Comparison of ENCODE assay signal across 8 cellular contexts in the genomic region with DNA sequence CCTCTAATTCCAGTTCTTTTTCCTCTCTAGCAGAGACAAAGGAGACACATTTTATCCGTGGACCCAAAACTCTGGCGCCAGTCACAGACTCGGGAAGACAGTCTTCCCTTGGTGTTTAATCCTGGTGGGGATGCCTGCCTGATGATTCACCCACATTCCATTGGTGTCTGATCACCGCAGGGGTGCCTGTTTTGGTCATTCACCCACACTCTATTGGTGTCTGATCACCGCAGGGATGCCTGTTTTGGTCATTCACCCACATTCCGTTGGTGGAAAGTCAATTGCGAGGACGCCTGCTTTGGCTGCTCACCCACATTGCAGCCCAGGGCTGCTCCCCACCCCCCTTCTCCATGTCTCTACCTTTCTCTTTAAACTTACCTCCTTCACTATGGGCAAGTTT. TPM values are rescaled to one million over a fixed set of nuclear protein-coding genes. Genes with fewer than 3 reads are reported as not detected.
DNase-seq lines count a peak whose midpoint lies in the region; ATAC-seq and TF ChIP-seq lines count a peak whose summit lies in the region.
"Not testable (repeated sequence)": the region's sequence is repeated elsewhere in the genome, so short reads cannot be mapped to it uniquely, and the experiment has no call there.

No MANE protein-coding gene starts in this region.

- H3K4me2 ChIP-seq in skeletal muscle satellite cell (ENCODE audit: low read length) = peak overlapping the region; percentile 49

- intact Hi-C loops in Caco-2 (cut with micrococcal nuclease; ENCODE audit: unreplicated experiment); MCF 10A (cut with micrococcal nuclease): not testable (repeated sequence)

- not testable (repeated sequence) for H3K9me3 Mint-ChIP-seq in Caco-2 (ENCODE audit: unreplicated experiment); MCF 10A (ENCODE audit: unreplicated experiment)

- not testable (repeated sequence) for H3K36me3 Mint-ChIP-seq in Caco-2 (ENCODE audit: insufficient read depth, unreplicated experiment); MCF 10A (ENCODE audit: insufficient read depth, unreplicated experiment)

- H3K9me3 ChIP-seq in Caco-2; skeletal muscle satellite cell (replicated peaks; ENCODE audit: low read length): not testable (repeated sequence)

- CTCF ChIA-PET in Caco-2 (lab: Charles Lee); MCF 10A (lab: Yijun Ruan, JAX): not testable (repeated sequence)

- not testable (repeated sequence) for H3K4me3 ChIP-seq in Caco-2 (ENCODE audit: low read depth, low read length); fibroblast of mammary gland (ENCODE audit: control insufficient read depth, low read depth, low read length)
- H3K4me3 ChIP-seq in skeletal muscle satellite cell (ENCODE audit: low read length) = peak overlapping the region; percentile 38

- ATAC-seq in SK-N-SH treated with all-trans-retinoic acid at 6 μM for 48 hours = peak; percentile 99

- H3K27me3 Mint-ChIP-seq in Caco-2 (ENCODE audit: insufficient read depth, unreplicated experiment); MCF 10A (ENCODE audit: insufficient read depth, unreplicated experiment): not testable (repeated sequence)

- POLR2A ChIA-PET in Caco-2 (lab: Charles Lee); MCF 10A (lab: Yijun Ruan, JAX): not testable (repeated sequence)

- H3K4me1 Mint-ChIP-seq in Caco-2 (ENCODE audit: low read depth, unreplicated experiment); MCF 10A (ENCODE audit: insufficient read depth, unreplicated experiment): not testable (repeated sequence)

- H3K27ac Mint-ChIP-seq in Caco-2 (ENCODE audit: unreplicated experiment) = peak overlapping the region; percentile 50
- H3K27ac Mint-ChIP-seq in MCF 10A (ENCODE audit: low read depth, unreplicated experiment) = not testable (repeated sequence)

- not testable (repeated sequence) for BruUV-seq in Caco-2 (replicated peaks; lab: Mats Ljungman, UMichigan); MCF 10A (replicated peaks; lab: Mats Ljungman, UMichigan)

- H3K27me3 ChIP-seq in Caco-2 (replicated peaks; ENCODE audit: control insufficient read depth, insufficient read depth, low read length); skeletal muscle satellite cell (ENCODE audit: control insufficient read depth, insufficient read depth, low read length): not testable (repeated sequence)

- DNase-seq in Caco-2 (peak; percentile 26 to 59), HCEC 1CT (peak; percentile 92), M059J (ENCODE audit: low read depth) (peak; percentile 97), MCF 10A (ENCODE audit: unreplicated experiment) (peak; percentile 83), fibroblast of mammary gland (ENCODE audit: low read depth) (peak; percentile 82), kidney tubule cell (ENCODE audit: low spot score) (peak; percentile 96)

- not testable (repeated sequence) for H3K4me3 Mint-ChIP-seq in Caco-2 (ENCODE audit: unreplicated experiment); MCF 10A (ENCODE audit: unreplicated experiment)

- peak overlapping the region; percentile 57 for H3K9ac ChIP-seq in skeletal muscle satellite cell (ENCODE audit: low read depth, low read length)

- H3K36me3 ChIP-seq in Caco-2 (ENCODE audit: control insufficient read depth, insufficient read depth, low read length); skeletal muscle satellite cell (ENCODE audit: insufficient read depth, low read length): not testable (repeated sequence)

- not testable (repeated sequence) for H3K4me1 ChIP-seq in Caco-2
- peaks cover 18% of the 10 kb centered on the region for H3K4me1 ChIP-seq in skeletal muscle satellite cell (ENCODE audit: control insufficient read depth, insufficient read depth, low read length)

- not testable (repeated sequence) for TF ChIP-seq CTCF in Caco-2 (IDR thresholded peaks at IDR 0.05; ENCODE audit: insufficient read depth in 1 of 2, low read depth in 1 of 2, low read length in 1 of 2, severe bottlenecking in 1 of 2, unreplicated experiment in 1 of 2); MCF 10A (IDR thresholded peaks at IDR 0.05; ENCODE audit: unreplicated experiment); fibroblast of mammary gland (conservative IDR thresholded peaks at IDR 0.05; ENCODE audit: control insufficient read depth, insufficient read depth, low read depth, low read length)

TF ChIP-seq in SK-N-SH treated with all-trans-retinoic acid at 6 μM for 48 hours, 23 proteins besides CTCF, POLR2A, EP300 and RAD21:
- TF ChIP-seq, protein P1, sequence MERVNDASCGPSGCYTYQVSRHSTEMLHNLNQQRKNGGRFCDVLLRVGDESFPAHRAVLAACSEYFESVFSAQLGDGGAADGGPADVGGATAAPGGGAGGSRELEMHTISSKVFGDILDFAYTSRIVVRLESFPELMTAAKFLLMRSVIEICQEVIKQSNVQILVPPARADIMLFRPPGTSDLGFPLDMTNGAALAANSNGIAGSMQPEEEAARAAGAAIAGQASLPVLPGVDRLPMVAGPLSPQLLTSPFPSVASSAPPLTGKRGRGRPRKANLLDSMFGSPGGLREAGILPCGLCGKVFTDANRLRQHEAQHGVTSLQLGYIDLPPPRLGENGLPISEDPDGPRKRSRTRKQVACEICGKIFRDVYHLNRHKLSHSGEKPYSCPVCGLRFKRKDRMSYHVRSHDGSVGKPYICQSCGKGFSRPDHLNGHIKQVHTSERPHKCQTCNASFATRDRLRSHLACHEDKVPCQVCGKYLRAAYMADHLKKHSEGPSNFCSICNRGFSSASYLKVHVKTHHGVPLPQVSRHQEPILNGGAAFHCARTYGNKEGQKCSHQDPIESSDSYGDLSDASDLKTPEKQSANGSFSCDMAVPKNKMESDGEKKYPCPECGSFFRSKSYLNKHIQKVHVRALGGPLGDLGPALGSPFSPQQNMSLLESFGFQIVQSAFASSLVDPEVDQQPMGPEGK (CRISPR knock-in tag; IDR thresholded peaks at IDR 0.05; ENCODE audit: borderline replicate concordance) = peak; percentile 39; the same call in 1 of the 2 replicates
- TF ChIP-seq SNAI2 (CRISPR knock-in tag; IDR thresholded peaks at IDR 0.05) = peak; percentile 86; the same call in 1 of the 2 replicates
- TF ChIP-seq TOX (CRISPR knock-in tag; IDR thresholded peaks at IDR 0.05; ENCODE audit: borderline replicate concordance) = 0 out of 2 replicates have a peak, but pooled peaks have one; percentile 31
- TF ChIP-seq ISL1 (CRISPR knock-in tag; IDR thresholded peaks at IDR 0.05) = peak; percentile 56
- peak; percentile 78 for TF ChIP-seq CREB5 (CRISPR knock-in tag; IDR thresholded peaks at IDR 0.05; ENCODE audit: low read depth)
- TF ChIP-seq ZFP3 (CRISPR knock-in tag; IDR thresholded peaks at IDR 0.05) = peak; percentile 57; the same call in 1 of the 2 replicates

RNA-seq across cellular contexts. Expression of gene ARL4A, which starts 27.0 kb away (rescaled TPM):
- 40.6 and 42.5 TPM in 2 replicates for total RNA-seq in Caco-2 (2022)
- 31.7 and 44.5 TPM in 2 replicates for total RNA-seq in M059J (2014; rRNA removed; shearing (Covaris generic))
- total RNA-seq in MCF 10A (2022) = 30.7 and 42.6 TPM in 2 replicates
- 22.9 and 31.4 TPM in 2 replicates for total RNA-seq in skeletal muscle satellite cell (2012; rRNA removed)

Comparison
In these comparisons a context has a peak if more than half of its experiments do, and no peak if none do; other contexts are left out.
1. DNase-seq: peak in every context shown above with its lines; median percentile 97 in M059J; 96 in kidney tubule cell; 92 in HCEC 1CT; 83 in MCF 10A; 82 in fibroblast of mammary gland; 42 in Caco-2.